ENCODE assay signal across 8 cellular contexts in the genomic region with DNA sequence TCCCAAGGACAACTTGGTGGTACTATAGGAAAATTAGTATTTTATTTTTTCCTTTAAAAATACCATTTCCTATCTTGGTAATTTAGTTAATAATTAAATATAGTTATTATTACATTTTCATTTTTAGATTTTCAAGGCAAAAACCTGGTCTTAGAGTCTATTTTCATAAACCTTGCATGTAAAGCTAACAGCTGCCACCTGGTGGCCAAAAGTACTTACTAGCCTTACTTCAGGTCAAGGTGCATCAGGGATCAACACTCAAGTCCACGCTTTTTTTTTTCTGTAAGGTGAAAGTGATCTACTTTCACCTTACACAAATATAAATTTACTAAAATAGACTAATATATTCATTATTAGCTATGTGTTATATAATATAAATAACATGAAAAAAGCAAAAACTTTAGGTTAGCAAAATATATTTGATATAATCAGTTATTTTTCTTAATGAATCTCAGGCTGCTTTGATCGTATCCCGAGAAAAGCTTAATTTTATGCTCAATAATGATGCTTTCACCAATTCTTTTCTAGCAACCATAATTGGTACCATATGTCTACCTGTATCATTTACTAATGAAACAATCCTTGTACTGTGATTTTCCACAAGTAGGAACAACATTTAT.
DNase-seq lines count a peak whose midpoint lies in the region; ATAC-seq, FAIRE-seq and TF ChIP-seq lines count a peak whose summit lies in the region.

No MANE protein-coding gene starts in this region.

- no peak overlapping the region for H3K4me3 ChIP-seq in fibroblast of lung (replicated peaks in 1 of 4; ENCODE audit: control extremely low read depth in 1 of 4, insufficient read depth in 1 of 4, low read depth in 3 of 4, low read length in 4 of 4)
- no peak overlapping the region for H3K4me3 ChIP-seq in neural cell (ENCODE audit: low read length)

- H3K27me3 ChIP-seq in fibroblast of lung (ENCODE audit: control insufficient read depth, insufficient read depth, low read length) (no peaks in the 10 kb centered on the region), neural cell (ENCODE audit: insufficient read depth, low read depth, low read length) (no peaks in the 10 kb centered on the region)

- H2AFZ ChIP-seq in fibroblast of lung (ENCODE audit: low read length) (no peak overlapping the region), neural cell (ENCODE audit: low read depth, low read length) (no peak overlapping the region)

- H3K4me2 ChIP-seq in fibroblast of lung (ENCODE audit: extremely low read depth, insufficient read depth, low read length) (no peak overlapping the region), neural cell (ENCODE audit: low read length) (no peak overlapping the region)

- no peaks in the 10 kb centered on the region for H3K9me2 ChIP-seq in neural cell (ENCODE audit: insufficient read depth, low read length)

- H3F3A ChIP-seq in neural cell (ENCODE audit: insufficient read depth, low read length, poor library complexity, severe bottlenecking): no peaks in the 10 kb centered on the region

- no peak for TF ChIP-seq EP300 in neural cell (conservative IDR thresholded peaks at IDR 0.05; ENCODE audit: poor library complexity, severe bottlenecking)

- H3K79me2 ChIP-seq in fibroblast of lung (ENCODE audit: control insufficient read depth, insufficient read depth, low read length) (no peaks in the 10 kb centered on the region), neural cell (replicated peaks; ENCODE audit: insufficient read depth, low read length) (no peaks in the 10 kb centered on the region)

- H3K9ac ChIP-seq in fibroblast of lung (ENCODE audit: insufficient read depth, low read length) (no peak overlapping the region), neural cell (ENCODE audit: low read length) (no peak overlapping the region)

- H3K4me1 ChIP-seq in fibroblast of lung (ENCODE audit: control insufficient read depth, extremely low read depth, insufficient read depth, low read length): no peaks in the 10 kb centered on the region

- ATAC-seq in GM18511 (IDR thresholded peaks at IDR 0.05; ENCODE audit: unreplicated experiment): peak; percentile 65

- H3K36me3 ChIP-seq in fibroblast of lung (ENCODE audit: control insufficient read depth, insufficient read depth, low read length): peaks cover 1% of the 10 kb centered on the region
- no peaks in the 10 kb centered on the region for H3K36me3 ChIP-seq in neural cell (ENCODE audit: insufficient read depth, low read length)

- no peaks in the 10 kb centered on the region for H4K20me1 ChIP-seq in fibroblast of lung (ENCODE audit: control insufficient read depth, extremely low read depth, insufficient read depth, low read length)
- no peaks in the 10 kb centered on the region for H4K20me1 ChIP-seq in neural cell (ENCODE audit: insufficient read depth)

- DNase-seq in HuH-7 (ENCODE audit: low spot score) (peak; percentile 9), OCI-M1 (lab: John Stamatoyannopoulos, UW) (peak; percentile 84), fibroblast of lung (ENCODE audit: low read depth in 2 of 2) (peak; percentile 70 to 87)
- DNase-seq in activated T-cell treated with anti-CD3 and anti-CD28 coated beads, Interleukin-2, amount 50 U/mL, for 1 hour: peak; percentile 55
- DNase-seq in stimulated activated naive CD4-positive, alpha-beta T cell treated with Interleukin-2 at 50 U/mL for 16 hours (lab: John Stamatoyannopoulos, UW): peak; percentile 62

- peak; percentile 97 for FAIRE-seq in A204.1 (lab: Jason Lieb, UNC)

- TF ChIP-seq CTCF in fibroblast of lung (conservative IDR thresholded peaks at IDR 0.05 in 1 of 2, IDR thresholded peaks at IDR 0.05 in 1 of 2; ENCODE audit: low read depth in 1 of 2, low read length in 2 of 2) (peak; percentile 77 to 78), neural cell (IDR thresholded peaks at IDR 0.05; ENCODE audit: poor library complexity, severe bottlenecking) (peak; percentile 69)

- H3K9me3 ChIP-seq in fibroblast of lung (ENCODE audit: control insufficient read depth, insufficient read depth, low read depth, low read length) (no peaks in the 10 kb centered on the region), neural cell (ENCODE audit: low read length) (no peaks in the 10 kb centered on the region)

- H3K27ac ChIP-seq in fibroblast of lung (ENCODE audit: insufficient read depth, low read length): no peak overlapping the region
- no peak overlapping the region for H3K27ac ChIP-seq in neural cell (ENCODE audit: low read length)

- peak; percentile 67 for TF ChIP-seq RAD21 in neural cell (conservative IDR thresholded peaks at IDR 0.05)

TF ChIP-seq in neural cell, 6 proteins besides CTCF, POLR2A, EP300 and RAD21:
- TF ChIP-seq POLR2AphosphoS5 (IDR thresholded peaks at IDR 0.05): no peak
- no peak for TF ChIP-seq MXI1 (conservative IDR thresholded peaks at IDR 0.05; ENCODE audit: poor library complexity, severe bottlenecking)
- TF ChIP-seq SMC3 (conservative IDR thresholded peaks at IDR 0.05; ENCODE audit: poor library complexity): peak; percentile 78
TF ChIP-seq in neural cell: peak in this region for 1.

Comparison
In these comparisons a context has a peak if more than half of its experiments do, and no peak if none do; other contexts are left out.
1. DNase-seq: peak in every context shown above with its lines; median percentile 84 in OCI-M1; 78 in fibroblast of lung; 62 in stimulated activated naive CD4-positive, alpha-beta T cell treated with Interleukin-2 at 50 U/mL for 16 hours; 55 in activated T-cell treated with anti-CD3 and anti-CD28 coated beads, Interleukin-2, amount 50 U/mL, for 1 hour; 9 in HuH-7.